Comparison of ENCODE assay signal across 8 cellular contexts in the genomic region with DNA sequence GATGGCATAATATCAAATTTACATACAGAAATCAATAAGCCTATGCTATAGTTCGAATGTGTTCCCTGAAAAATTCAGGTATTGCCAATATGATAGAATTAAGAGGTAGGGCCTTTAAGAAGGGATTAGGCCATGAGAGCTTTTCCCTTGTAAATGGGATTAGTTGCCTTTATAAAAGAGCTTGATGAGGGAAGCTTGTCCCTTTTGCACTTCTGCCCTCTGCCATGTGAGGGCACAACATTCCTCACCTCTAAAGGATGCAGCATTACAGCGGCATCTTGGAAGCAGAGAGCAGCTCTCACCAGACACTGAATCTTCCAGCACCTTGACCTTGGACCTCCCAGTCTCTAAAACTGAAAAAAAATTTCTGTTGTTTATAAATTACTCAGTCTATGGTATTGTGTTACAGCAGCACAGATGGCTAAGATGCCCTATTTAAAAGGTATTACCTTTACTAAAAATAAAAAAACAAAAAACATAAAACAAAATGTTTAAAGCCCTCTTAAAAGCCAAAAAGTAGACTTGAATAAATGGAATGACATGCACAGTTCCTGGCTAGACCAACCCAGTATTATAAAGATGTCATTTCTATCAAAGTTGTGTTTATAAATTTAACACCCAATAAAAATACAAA.
DNase-seq lines count a peak whose midpoint lies in the region; ATAC-seq, FAIRE-seq and TF ChIP-seq lines count a peak whose summit lies in the region.

No MANE protein-coding gene starts in this region.

- H3K9me3 ChIP-seq in T-helper 17 cell (ENCODE audit: control insufficient read depth, low read length, poor library complexity, severe bottlenecking) = no peaks in the 10 kb centered on the region

- H3K9me3 Mint-ChIP-seq in nephron progenitor cell = peaks cover 7% of the 10 kb centered on the region
- peaks cover 4% of the 10 kb centered on the region for H3K9me3 Mint-ChIP-seq in activated T-helper 2 cell treated with anti-CD3 and anti-CD28 coated beads, Interferon-gamma antibody, Interleukin-2, Interleukin-4, amounts not matched to agents 10 μg/mL and 5 μg/mL and 100 μg/mL, durations not matched to agents 14 hours and 24 hours and 36 hours
- peaks cover 0 to 6% of the 10 kb centered on the region in 2 donors for H3K9me3 Mint-ChIP-seq in activated naive CD4-positive, alpha-beta T cell treated with anti-CD3 and anti-CD28 coated beads, Interleukin-2, amount 50 U/mL, for 72 hours

- FAIRE-seq in colon (lab: Jason Lieb, UNC) = peak; percentile 21

- H3K4me1 Mint-ChIP-seq in nephron progenitor cell (no peaks in the 10 kb centered on the region), T-helper 17 cell (no peaks in the 10 kb centered on the region)
- no peaks in the 10 kb centered on the region for H3K4me1 Mint-ChIP-seq in activated T-helper 2 cell treated with anti-CD3 and anti-CD28 coated beads, Interferon-gamma antibody, Interleukin-2, Interleukin-4, amounts not matched to agents 10 μg/mL and 5 μg/mL and 100 μg/mL, durations not matched to agents 14 hours and 24 hours and 36 hours (ENCODE audit: low read depth)

- ATAC-seq in GM19328 (IDR thresholded peaks at IDR 0.05; ENCODE audit: unreplicated experiment) = no peak
- no peak for ATAC-seq in T-helper 17 cell
- no peak for ATAC-seq in activated naive CD4-positive, alpha-beta T cell treated with anti-CD3 and anti-CD28 coated beads, Interleukin-2, amount 50 U/mL, for 72 hours

- TF ChIP-seq CTCF in nephron progenitor cell (IDR thresholded peaks at IDR 0.05) = peak; percentile 49

- H3K27ac Mint-ChIP-seq in nephron progenitor cell (no peak overlapping the region), T-helper 17 cell (no peak overlapping the region)
- no peak overlapping the region for H3K27ac Mint-ChIP-seq in activated T-helper 2 cell treated with anti-CD3 and anti-CD28 coated beads, Interferon-gamma antibody, Interleukin-2, Interleukin-4, amounts not matched to agents 10 μg/mL and 5 μg/mL and 100 μg/mL, durations not matched to agents 14 hours and 24 hours and 36 hours
- no peak overlapping the region for H3K27ac Mint-ChIP-seq in activated naive CD4-positive, alpha-beta T cell treated with anti-CD3 and anti-CD28 coated beads, Interleukin-2, amount 50 U/mL, for 72 hours

- H3K36me3 Mint-ChIP-seq in nephron progenitor cell (ENCODE audit: low read depth) = no peaks in the 10 kb centered on the region
- H3K36me3 Mint-ChIP-seq in T-helper 17 cell (ENCODE audit: low read depth) = no peaks in the 10 kb centered on the region
- no peaks in the 10 kb centered on the region for H3K36me3 Mint-ChIP-seq in activated T-helper 2 cell treated with anti-CD3 and anti-CD28 coated beads, Interferon-gamma antibody, Interleukin-2, Interleukin-4, amounts not matched to agents 10 μg/mL and 5 μg/mL and 100 μg/mL, durations not matched to agents 14 hours and 24 hours and 36 hours (ENCODE audit: low read depth)
- H3K36me3 Mint-ChIP-seq in activated naive CD4-positive, alpha-beta T cell treated with anti-CD3 and anti-CD28 coated beads, Interleukin-2, amount 50 U/mL, for 72 hours = no peaks in the 10 kb centered on the region

- H3K27me3 Mint-ChIP-seq in nephron progenitor cell (ENCODE audit: low read depth, poor library complexity) = peaks cover 3% of the 10 kb centered on the region
- H3K27me3 Mint-ChIP-seq in T-helper 17 cell = no peaks in the 10 kb centered on the region
- no peaks in the 10 kb centered on the region for H3K27me3 Mint-ChIP-seq in activated T-helper 2 cell treated with anti-CD3 and anti-CD28 coated beads, Interferon-gamma antibody, Interleukin-2, Interleukin-4, amounts not matched to agents 10 μg/mL and 5 μg/mL and 100 μg/mL, durations not matched to agents 14 hours and 24 hours and 36 hours (ENCODE audit: low read depth)

- DNase-seq in GM04504 (ENCODE audit: low read depth) (peak; percentile 3), NAMALWA (ENCODE audit: low spot score) (peak; percentile 26), nephron progenitor cell (peak; percentile 39), T-helper 17 cell (no peak)
- no peak for DNase-seq in activated T-helper 2 cell treated with anti-CD3 and anti-CD28 coated beads, Interferon-gamma antibody, Interleukin-2, Interleukin-4, amounts not matched to agents 10 μg/mL and 5 μg/mL and 100 μg/mL, durations not matched to agents 14 hours and 24 hours and 36 hours (ENCODE audit: low spot score)
- no peak for DNase-seq in activated naive CD4-positive, alpha-beta T cell treated with anti-CD3 and anti-CD28 coated beads, Interleukin-2, amount 50 U/mL, for 72 hours (ENCODE audit: low spot score in 2 of 2)

- H3K4me3 Mint-ChIP-seq in nephron progenitor cell (no peak overlapping the region), T-helper 17 cell (no peak overlapping the region)
- H3K4me3 Mint-ChIP-seq in activated T-helper 2 cell treated with anti-CD3 and anti-CD28 coated beads, Interferon-gamma antibody, Interleukin-2, Interleukin-4, amounts not matched to agents 10 μg/mL and 5 μg/mL and 100 μg/mL, durations not matched to agents 14 hours and 24 hours and 36 hours (ENCODE audit: low read depth) = no peak overlapping the region

- intact Hi-C loops in activated T-helper 2 cell treated with anti-CD3 and anti-CD28 coated beads, Interferon-gamma antibody, Interleukin-2, Interleukin-4, amounts not matched to agents 10 μg/mL and 5 μg/mL and 100 μg/mL, durations not matched to agents 14 hours and 24 hours and 36 hours (cut with micrococcal nuclease) = no loop called here

Comparison
In these comparisons a context has a peak if more than half of its experiments do, and no peak if none do; other contexts are left out.
1. DNase-seq: peak in GM04504 (single experiment), NAMALWA (single experiment) and nephron progenitor cell (single experiment); none in T-helper 17 cell (0 of 3), activated T-helper 2 cell treated with anti-CD3 and anti-CD28 coated beads, Interferon-gamma antibody, Interleukin-2, Interleukin-4, amounts not matched to agents 10 μg/mL and 5 μg/mL and 100 μg/mL, durations not matched to agents 14 hours and 24 hours and 36 hours (single experiment) and activated naive CD4-positive, alpha-beta T cell treated with anti-CD3 and anti-CD28 coated beads, Interleukin-2, amount 50 U/mL, for 72 hours (0 of 2).